Comparison of ENCODE assay signal across 1 cellular context in genomic region chr12:121843236-121843982, GRCh38.
A peak's percentile ranks its signal among the peaks of the same experiment; 100 is the strongest.
TF ChIP-seq lines count a peak whose summit lies in the region.

No MANE protein-coding gene starts in this region.

TF ChIP-seq in K562, 482 proteins besides CTCF, POLR2A, EP300 and RAD21 (continued from another document and continues in another):
- TF ChIP-seq MGA (IDR thresholded peaks at IDR 0.05) (no peak), ESRRB (CRISPR knock-in tag; IDR thresholded peaks at IDR 0.05; ENCODE audit: borderline replicate concordance) (no peak), THRAP3 (IDR thresholded peaks at IDR 0.05; ENCODE audit: borderline replicate concordance) (no peak), ELF4 (CRISPR knock-in tag; IDR thresholded peaks at IDR 0.05) (no peak), RCOR1 (IDR thresholded peaks at IDR 0.05; ENCODE audit: borderline replicate concordance in 1 of 2, low read depth in 2 of 2, low read length in 2 of 2) (peak in 1 of 2 experiments; percentile 65; a peak in 1 of 4 replicates), ZNF184 (CRISPR knock-in tag; IDR thresholded peaks at IDR 0.05) (no peak), ZNF717 (CRISPR knock-in tag; IDR thresholded peaks at IDR 0.05) (no peak), MAFG (tag; conservative IDR thresholded peaks at IDR 0.05) (no peak), BCOR (IDR thresholded peaks at IDR 0.05) (peak; percentile 80), ZNF12 (CRISPR knock-in tag; IDR thresholded peaks at IDR 0.05) (no peak), CHD4 (IDR thresholded peaks at IDR 0.05; ENCODE audit: insufficient read depth, insufficient replicate concordance, low read depth, low read length, poor library complexity, severe bottlenecking) (no peak), SREBF2 (CRISPR knock-in tag; IDR thresholded peaks at IDR 0.05) (no peak), ZNF133 (CRISPR knock-in tag; IDR thresholded peaks at IDR 0.05) (no peak), CBX2 (IDR thresholded peaks at IDR 0.05; ENCODE audit: insufficient read depth, low read length, poor library complexity, severe bottlenecking) (no peak), FOXJ2 (tag; IDR thresholded peaks at IDR 0.05) (no peak), BRD9 (IDR thresholded peaks at IDR 0.05; ENCODE audit: low read depth, partially characterized antibody) (no peak), HDAC1 (IDR thresholded peaks at IDR 0.05) (peak in 1 of 2 experiments; percentile 9; a peak in 1 of 4 replicates), ZNF431 (CRISPR knock-in tag; IDR thresholded peaks at IDR 0.05) (no peak), TEAD4 (IDR thresholded peaks at IDR 0.05; ENCODE audit: low read length) (0 out of 2 replicates have a peak, but pooled peaks have one; percentile 6), TEAD4 (CRISPR knock-in tag; IDR thresholded peaks at IDR 0.05; ENCODE audit: borderline replicate concordance) (no peak), ZNF143 (CRISPR knock-in tag; IDR thresholded peaks at IDR 0.05) (no peak), USF1 (CRISPR knock-in tag; IDR thresholded peaks at IDR 0.05) (no peak), DPF2 (IDR thresholded peaks at IDR 0.05) (0 out of 2 replicates have a peak, but pooled peaks have one; percentile 41), ZFP36 (IDR thresholded peaks at IDR 0.05; ENCODE audit: low read depth, low read length, partially characterized antibody) (peak; percentile 98), HSF4 (CRISPR knock-in tag; IDR thresholded peaks at IDR 0.05; ENCODE audit: borderline replicate concordance) (no peak), USF2 (CRISPR knock-in tag; IDR thresholded peaks at IDR 0.05) (no peak), HCFC1 (IDR thresholded peaks at IDR 0.05; ENCODE audit: low read depth, low read length) (no peak), NFE2L1 (tag; IDR thresholded peaks at IDR 0.05; ENCODE audit: borderline replicate concordance, low read depth) (no peak), CTBP1 (IDR thresholded peaks at IDR 0.05; ENCODE audit: borderline replicate concordance) (peak; percentile 70), NONO (IDR thresholded peaks at IDR 0.05; ENCODE audit: low read depth in 2 of 2, low read length in 1 of 2) (no peak), DNMT1 (IDR thresholded peaks at IDR 0.05) (no peak), CEBPG (CRISPR knock-in tag; IDR thresholded peaks at IDR 0.05) (no peak), CEBPG (tag; conservative IDR thresholded peaks at IDR 0.05 in 1 of 2, IDR thresholded peaks at IDR 0.05 in 1 of 2) (no peak), CBFA2T3 (IDR thresholded peaks at IDR 0.05) (peak; percentile 72), POLR2H (tag; IDR thresholded peaks at IDR 0.05; ENCODE audit: low read depth) (no peak), KDM1A (IDR thresholded peaks at IDR 0.05) (peak; percentile 10 to 11; a peak in 2 of 4 replicates), ESRRA (IDR thresholded peaks at IDR 0.05; ENCODE audit: borderline replicate concordance, low read depth) (peak; percentile 22; the same call in 1 of the 2 replicates), PATZ1 (CRISPR knock-in tag; IDR thresholded peaks at IDR 0.05; ENCODE audit: borderline replicate concordance) (no peak), ZNF436 (CRISPR knock-in tag; IDR thresholded peaks at IDR 0.05) (peak; percentile 84)
- TF ChIP-seq, protein P1, sequence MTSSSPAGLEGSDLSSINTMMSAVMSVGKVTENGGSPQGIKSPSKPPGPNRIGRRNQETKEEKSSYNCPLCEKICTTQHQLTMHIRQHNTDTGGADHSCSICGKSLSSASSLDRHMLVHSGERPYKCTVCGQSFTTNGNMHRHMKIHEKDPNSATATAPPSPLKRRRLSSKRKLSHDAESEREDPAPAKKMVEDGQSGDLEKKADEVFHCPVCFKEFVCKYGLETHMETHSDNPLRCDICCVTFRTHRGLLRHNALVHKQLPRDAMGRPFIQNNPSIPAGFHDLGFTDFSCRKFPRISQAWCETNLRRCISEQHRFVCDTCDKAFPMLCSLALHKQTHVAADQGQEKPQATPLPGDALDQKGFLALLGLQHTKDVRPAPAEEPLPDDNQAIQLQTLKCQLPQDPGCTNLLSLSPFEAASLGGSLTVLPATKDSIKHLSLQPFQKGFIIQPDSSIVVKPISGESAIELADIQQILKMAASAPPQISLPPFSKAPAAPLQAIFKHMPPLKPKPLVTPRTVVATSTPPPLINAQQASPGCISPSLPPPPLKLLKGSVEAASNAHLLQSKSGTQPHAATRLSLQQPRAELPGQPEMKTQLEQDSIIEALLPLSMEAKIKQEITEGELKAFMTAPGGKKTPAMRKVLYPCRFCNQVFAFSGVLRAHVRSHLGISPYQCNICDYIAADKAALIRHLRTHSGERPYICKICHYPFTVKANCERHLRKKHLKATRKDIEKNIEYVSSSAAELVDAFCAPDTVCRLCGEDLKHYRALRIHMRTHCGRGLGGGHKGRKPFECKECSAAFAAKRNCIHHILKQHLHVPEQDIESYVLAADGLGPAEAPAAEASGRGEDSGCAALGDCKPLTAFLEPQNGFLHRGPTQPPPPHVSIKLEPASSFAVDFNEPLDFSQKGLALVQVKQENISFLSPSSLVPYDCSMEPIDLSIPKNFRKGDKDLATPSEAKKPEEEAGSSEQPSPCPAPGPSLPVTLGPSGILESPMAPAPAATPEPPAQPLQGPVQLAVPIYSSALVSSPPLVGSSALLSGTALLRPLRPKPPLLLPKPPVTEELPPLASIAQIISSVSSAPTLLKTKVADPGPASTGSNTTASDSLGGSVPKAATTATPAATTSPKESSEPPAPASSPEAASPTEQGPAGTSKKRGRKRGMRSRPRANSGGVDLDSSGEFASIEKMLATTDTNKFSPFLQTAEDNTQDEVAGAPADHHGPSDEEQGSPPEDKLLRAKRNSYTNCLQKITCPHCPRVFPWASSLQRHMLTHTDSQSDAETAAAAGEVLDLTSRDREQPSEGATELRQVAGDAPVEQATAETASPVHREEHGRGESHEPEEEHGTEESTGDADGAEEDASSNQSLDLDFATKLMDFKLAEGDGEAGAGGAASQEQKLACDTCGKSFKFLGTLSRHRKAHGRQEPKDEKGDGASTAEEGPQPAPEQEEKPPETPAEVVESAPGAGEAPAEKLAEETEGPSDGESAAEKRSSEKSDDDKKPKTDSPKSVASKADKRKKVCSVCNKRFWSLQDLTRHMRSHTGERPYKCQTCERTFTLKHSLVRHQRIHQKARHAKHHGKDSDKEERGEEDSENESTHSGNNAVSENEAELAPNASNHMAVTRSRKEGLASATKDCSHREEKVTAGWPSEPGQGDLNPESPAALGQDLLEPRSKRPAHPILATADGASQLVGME (CRISPR knock-in tag; IDR thresholded peaks at IDR 0.05): no peak
- TF ChIP-seq, protein P2, sequence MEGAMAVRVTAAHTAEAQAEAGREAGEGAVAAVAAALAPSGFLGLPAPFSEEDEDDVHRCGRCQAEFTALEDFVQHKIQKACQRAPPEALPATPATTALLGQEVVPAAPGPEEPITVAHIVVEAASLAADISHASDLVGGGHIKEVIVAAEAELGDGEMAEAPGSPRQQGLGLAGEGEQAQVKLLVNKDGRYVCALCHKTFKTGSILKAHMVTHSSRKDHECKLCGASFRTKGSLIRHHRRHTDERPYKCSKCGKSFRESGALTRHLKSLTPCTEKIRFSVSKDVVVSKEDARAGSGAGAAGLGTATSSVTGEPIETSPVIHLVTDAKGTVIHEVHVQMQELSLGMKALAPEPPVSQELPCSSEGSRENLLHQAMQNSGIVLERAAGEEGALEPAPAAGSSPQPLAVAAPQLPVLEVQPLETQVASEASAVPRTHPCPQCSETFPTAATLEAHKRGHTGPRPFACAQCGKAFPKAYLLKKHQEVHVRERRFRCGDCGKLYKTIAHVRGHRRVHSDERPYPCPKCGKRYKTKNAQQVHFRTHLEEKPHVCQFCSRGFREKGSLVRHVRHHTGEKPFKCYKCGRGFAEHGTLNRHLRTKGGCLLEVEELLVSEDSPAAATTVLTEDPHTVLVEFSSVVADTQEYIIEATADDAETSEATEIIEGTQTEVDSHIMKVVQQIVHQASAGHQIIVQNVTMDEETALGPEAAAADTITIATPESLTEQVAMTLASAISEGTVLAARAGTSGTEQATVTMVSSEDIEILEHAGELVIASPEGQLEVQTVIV (CRISPR knock-in tag; IDR thresholded peaks at IDR 0.05; ENCODE audit: borderline replicate concordance): no peak
